In genomic region chr9:134422301-134422700, GRCh38 we compare ENCODE assay signal across 18 cellular contexts.
DNase-seq lines count a peak whose midpoint lies in the region; ATAC-seq and TF ChIP-seq lines count a peak whose summit lies in the region.
"Had no signal": no experiment of that assay in that cellular context is flagged by ENCODE, and none has a peak within 500 bp of the region (broad histone marks: within the 10 kb centered on the region; RNA-seq: fewer than 3 reads in every experiment).

No MANE protein-coding gene starts in this region.

- H4K8ac ChIP-seq in mesendoderm (ENCODE audit: low read depth, low read length) = no peak overlapping the region

- H3K9me3 ChIP-seq in Panc1 (ENCODE audit: control insufficient read depth, insufficient read depth, low read depth, low read length) = no peaks in the 10 kb centered on the region
- H3K9me3 ChIP-seq: ascending aorta had no signal

- WGBS in mesendoderm (ENCODE audit: extremely low coverage, insufficient coverage, low lambda C conversion rate) = no CpG with 5 or more reads among the region's 21 CpGs

- BruUV-seq in Panc1 (replicated peaks; lab: Mats Ljungman, UMichigan) = no TSS peak

- no peak overlapping the region for H3K23ac ChIP-seq in mesendoderm (ENCODE audit: low read length)

- H3K18ac ChIP-seq in mesendoderm (ENCODE audit: low read length) = no peak overlapping the region

- H3K56ac ChIP-seq in mesendoderm (ENCODE audit: low read length) = no peak overlapping the region

- POLR2A ChIA-PET in Panc1 (lab: Charles Lee) = no interaction called here

- H2BK5ac ChIP-seq in mesendoderm (ENCODE audit: low read length) = no peak overlapping the region

- H3K9ac ChIP-seq in mesendoderm (ENCODE audit: low read length) = no peak overlapping the region

- H4K5ac ChIP-seq in mesendoderm (ENCODE audit: low read length) = no peak overlapping the region

- H3K4me1 ChIP-seq in Panc1 (ENCODE audit: control insufficient read depth, insufficient read depth, low read length) (no peaks in the 10 kb centered on the region), foreskin keratinocyte (no peaks in the 10 kb centered on the region), mesendoderm (ENCODE audit: control insufficient read depth, low read depth, low read length) (no peaks in the 10 kb centered on the region)
- H3K4me1 ChIP-seq: ascending aorta had no signal

- H3K4me3 ChIP-seq in Panc1 (ENCODE audit: low read depth in 2 of 2, low read length in 2 of 2) = no peak overlapping the region
- no peak overlapping the region for H3K4me3 ChIP-seq in mesendoderm (ENCODE audit: low read length)
- H3K4me3 ChIP-seq: ascending aorta, PC-9 had no signal

- H3K4ac ChIP-seq in mesendoderm (ENCODE audit: low read depth, low read length) = no peak overlapping the region

- no peak overlapping the region for H2BK120ac ChIP-seq in mesendoderm (ENCODE audit: low read depth, low read length)

- no peak overlapping the region for H3K4me2 ChIP-seq in mesendoderm (ENCODE audit: low read length)
- H3K4me2 ChIP-seq: PC-9 had no signal

- in situ Hi-C loops in Panc1 (cut with HindIII; ENCODE audit: low pct_unique_long_range_greater_than_20kb, low sequenced_read_pairs) = no loop called here

- TF ChIP-seq CTCF in Panc1 (IDR thresholded peaks at IDR 0.05) (no peak), foreskin keratinocyte (conservative IDR thresholded peaks at IDR 0.05) (no peak)

- H3K79me2 ChIP-seq in mesendoderm (ENCODE audit: control insufficient read depth, insufficient read depth, low read length) = no peaks in the 10 kb centered on the region

- H3K27me3 ChIP-seq in Panc1 (ENCODE audit: control insufficient read depth, insufficient read depth, low read length) (no peaks in the 10 kb centered on the region), foreskin keratinocyte (no peaks in the 10 kb centered on the region), mesendoderm (ENCODE audit: insufficient read depth, low read length, poor library complexity) (no peaks in the 10 kb centered on the region)
- H3K27me3 ChIP-seq: ascending aorta had no signal

- H3K79me1 ChIP-seq in mesendoderm (ENCODE audit: low read length) = no peaks in the 10 kb centered on the region

- no peak overlapping the region for H2BK15ac ChIP-seq in mesendoderm (replicated peaks; ENCODE audit: low read depth)

- CTCF ChIA-PET in Panc1 (lab: Charles Lee) = no interaction called here

- ATAC-seq in Panc1 (peak; percentile 44; the same call in 1 of the 2 replicates), foreskin keratinocyte (peak; percentile 49), GM18858 (IDR thresholded peaks at IDR 0.05; ENCODE audit: unreplicated experiment) (no peak), GM18520 (IDR thresholded peaks at IDR 0.05; ENCODE audit: unreplicated experiment) (no peak)
- ATAC-seq: activated T-cell treated with anti-CD3 and anti-CD28 coated beads, Interleukin-2, amount 50 U/mL, for 4 hours; CD8-positive, alpha-beta T cell; stimulated activated naive CD8-positive, alpha-beta T cell treated with anti-CD3 and anti-CD28 coated beads, Interleukin-15, amount 100 ng/mL, for 72 hours had no signal

- DNase-seq in Panc1 (ENCODE audit: low read depth, low spot score) (no peak), foreskin keratinocyte (no peak), mesendoderm (peak; percentile 75), ureter (ENCODE audit: low spot score) (peak; percentile 81), SK-N-DZ (ENCODE audit: low spot score) (no peak)
- DNase-seq: activated CD4-positive, alpha-beta T cell treated with anti-CD3 and anti-CD28 coated beads, Interleukin-2, amount 10 ng/mL, durations not matched to agents 7 days and 5 days; activated T-cell treated with anti-CD3 and anti-CD28 coated beads, Interleukin-2, amount 50 U/mL, for 4 hours; CD8-positive, alpha-beta T cell; effector CD8-positive, alpha-beta T cell; head of caudate nucleus; NCI-H1105 treated with DMSO at 0.1 percent for 48 hours; NCI-H446 treated with DMSO at 0.1 percent for 48 hours; retina; stimulated activated naive CD8-positive, alpha-beta T cell treated with anti-CD3 and anti-CD28 coated beads, Interleukin-15, amount 100 ng/mL, for 72 hours had no signal

- intact Hi-C loops in Panc1 (cut with micrococcal nuclease; ENCODE audit: unreplicated experiment) = no loop called here

- H2AK5ac ChIP-seq in mesendoderm (ENCODE audit: low read length) = no peak overlapping the region

- H3K36me3 ChIP-seq in Panc1 (ENCODE audit: control insufficient read depth, insufficient read depth, low read length) (no peaks in the 10 kb centered on the region), mesendoderm (ENCODE audit: control insufficient read depth, insufficient read depth, low read length) (no peaks in the 10 kb centered on the region)

- H3K27ac ChIP-seq in Panc1 (ENCODE audit: low read length) (no peak overlapping the region), foreskin keratinocyte (no peak overlapping the region), mesendoderm (ENCODE audit: low read depth, low read length) (no peak overlapping the region)
- H3K27ac ChIP-seq: ascending aorta, PC-9 had no signal

Comparison
In these comparisons a context has a peak if more than half of its experiments do, and no peak if none do; other contexts are left out.
1. ATAC-seq: peak in Panc1 (single experiment) and foreskin keratinocyte (single experiment); none in GM18858 (single experiment) and GM18520 (single experiment).
2. DNase-seq: peak in mesendoderm (single experiment) and ureter (single experiment); none in Panc1 (single experiment), foreskin keratinocyte (0 of 2) and SK-N-DZ (single experiment).